ENCODE assay signal across 22 cellular contexts in genomic region chr15:56940388-56940787, GRCh38.
"Had no signal": no experiment of that assay in that cellular context is flagged by ENCODE, and none has a peak within 500 bp of the region (broad histone marks: within the 10 kb centered on the region; RNA-seq: fewer than 3 reads in every experiment).

No MANE protein-coding gene starts in this region.

- H3K27ac ChIP-seq: SJSA1, SK-N-MC had no signal

- FAIRE-seq: RCC 7860 had no signal

- DNase-seq: Karpas-422, KG1, MG63, NCI-H1092, NCI-H1105 treated with DMSO at 0.1 percent for 48 hours, NCI-H1417 treated with DMSO at 0.1 percent for 48 hours, NCI-H146, NCI-H1694 treated with DMSO at 0.1 percent for 48 hours, NCI-H1930, NCI-H2081, NCI-H2107, NCI-H2227 treated with DMSO at 0.1 percent for 48 hours, NCI-H524, NCI-H526 treated with DMSO at 0.1 percent for 48 hours, NCI-H774, Right ventricle myocardium superior, RPMI8226, SIG-M5, SW 1271 had no signal

- H3K4me3 ChIP-seq: MG63, SJSA1, SK-N-MC had no signal

- H3K4me1 ChIP-seq: SJSA1 had no signal

- H3K9me3 ChIP-seq: SJSA1 had no signal

- H3K27me3 ChIP-seq: MG63, SJSA1 had no signal
